In genomic region chr6:137876547-137876946, GRCh38 we compare ENCODE assay signal across 1 cellular context.
TF ChIP-seq lines count a peak whose summit lies in the region.

No MANE protein-coding gene starts in this region.

TF ChIP-seq in H1, 55 proteins besides CTCF, POLR2A, EP300 and RAD21:
- no peak for TF ChIP-seq CBX5 (IDR thresholded peaks at IDR 0.05; ENCODE audit: low read depth, low read length)
- TF ChIP-seq KDM1A (IDR thresholded peaks at IDR 0.05; ENCODE audit: borderline replicate concordance, low read length): 0 out of 2 replicates have a peak, but pooled peaks have one; percentile 17
